Comparison of ENCODE assay signal across 1 cellular context in genomic region chr2:240121675-240122074, GRCh38.
TF ChIP-seq lines count a peak whose summit lies in the region.

No MANE protein-coding gene starts in this region.

TF ChIP-seq in GM12878, 131 proteins besides CTCF, POLR2A, EP300 and RAD21:
- TF ChIP-seq EED (IDR thresholded peaks at IDR 0.05; ENCODE audit: low read depth) = no peak
- TF ChIP-seq CREB1 (IDR thresholded peaks at IDR 0.05; ENCODE audit: low read depth) = no peak
- no peak for TF ChIP-seq HCFC1 (IDR thresholded peaks at IDR 0.05; ENCODE audit: low read length)
- no peak for TF ChIP-seq USF1 (IDR thresholded peaks at IDR 0.05; ENCODE audit: borderline replicate concordance, extremely low read length, insufficient read depth, low read depth, low read length)
- TF ChIP-seq E2F8 (IDR thresholded peaks at IDR 0.05; ENCODE audit: low read depth, partially characterized antibody) = no peak
- no peak for TF ChIP-seq POLR2AphosphoS2 (IDR thresholded peaks at IDR 0.05; ENCODE audit: low read depth, low read length)
- TF ChIP-seq POLR2AphosphoS5 (IDR thresholded peaks at IDR 0.05; ENCODE audit: low read length) = no peak
- no peak for TF ChIP-seq SREBF2 (IDR thresholded peaks at IDR 0.05; ENCODE audit: low read length)
- TF ChIP-seq RBBP5 (conservative IDR thresholded peaks at IDR 0.05) = no peak
- TF ChIP-seq EGR1 (IDR thresholded peaks at IDR 0.05; ENCODE audit: borderline replicate concordance in 1 of 2, low read depth in 2 of 2, low read length in 2 of 2) = no peak
- TF ChIP-seq JUND (IDR thresholded peaks at IDR 0.05; ENCODE audit: low read depth, low read length) = no peak
- TF ChIP-seq BACH1 (IDR thresholded peaks at IDR 0.05; ENCODE audit: borderline replicate concordance) = no peak
- TF ChIP-seq TCF3 (IDR thresholded peaks at IDR 0.05; ENCODE audit: borderline replicate concordance, insufficient read depth, low read depth, low read length) = no peak
- TF ChIP-seq FOS (IDR thresholded peaks at IDR 0.05; ENCODE audit: borderline replicate concordance, extremely low read depth, insufficient read length) = no peak
- no peak for TF ChIP-seq ETV6 (conservative IDR thresholded peaks at IDR 0.05 in 1 of 2, IDR thresholded peaks at IDR 0.05 in 1 of 2; ENCODE audit: borderline replicate concordance in 1 of 2, low read depth in 1 of 2)
